In genomic region chr22:39220897-39221850, GRCh38 we compare ENCODE assay signal across 12 cellular contexts. TPM values are rescaled to one million over a fixed set of nuclear protein-coding genes. Genes with fewer than 3 reads are reported as not detected.
DNase-seq lines count a peak whose midpoint lies in the region; ATAC-seq and TF ChIP-seq lines count a peak whose summit lies in the region.
"Had no signal": no experiment of that assay in that cellular context is flagged by ENCODE, and none has a peak within 500 bp of the region (broad histone marks: within the 10 kb centered on the region; RNA-seq: fewer than 3 reads in every experiment).

No MANE protein-coding gene starts in this region.

- DNase-seq in CD14-positive monocyte (ENCODE audit: low spot score) (peak; percentile 44), MM.1S (peak; percentile 37), mucosa of descending colon (peak in 2 of 3 donors; percentile 2 to 6), NCI-H1417 (lab: John Stamatoyannopoulos, UW) (no peak)
- DNase-seq: NCI-H774; stimulated activated CD4-positive, alpha-beta T cell treated with anti-CD3 and anti-CD28 coated beads, Interleukin-4, amount 100 ng/mL, for 4 hours had no signal

- H3K27me3 ChIP-seq in MM.1S (replicated peaks; ENCODE audit: insufficient read depth, low read length) = no peaks in the 10 kb centered on the region
- H3K27me3 ChIP-seq: pancreas had no signal

- H3K9me3 Mint-ChIP-seq in CD14-positive monocyte = peaks cover 0 to 19% (median 4%) of the 10 kb centered on the region in 7 donors

- no peaks in the 10 kb centered on the region for H3K36me3 Mint-ChIP-seq in CD14-positive monocyte

- H3K4me3 ChIP-seq in MM.1S (ENCODE audit: low read length) (no peak overlapping the region), mucosa of descending colon (no peak overlapping the region)
- H3K4me3 ChIP-seq: pancreas had no signal

- no peak overlapping the region for H3K4me2 ChIP-seq in MM.1S (ENCODE audit: low read depth, low read length)

- H3K4me1 ChIP-seq in MM.1S (ENCODE audit: low read length) = peaks cover 6% of the 10 kb centered on the region; the same call in 1 of the 2 replicates
- H3K4me1 ChIP-seq in mucosa of descending colon (ENCODE audit: low read depth) = no peaks in the 10 kb centered on the region
- H3K4me1 ChIP-seq: pancreas had no signal

- peak; percentile 81 for ATAC-seq in esophagus mucosa
- no peak for ATAC-seq in mucosa of descending colon
- no peak for ATAC-seq in HG02678 (IDR thresholded peaks at IDR 0.05; ENCODE audit: unreplicated experiment)
- no peak for ATAC-seq in GM21737 (IDR thresholded peaks at IDR 0.05; ENCODE audit: unreplicated experiment)
- no peak for ATAC-seq in HG02642 (IDR thresholded peaks at IDR 0.05; ENCODE audit: poor library complexity, unreplicated experiment)
- ATAC-seq: left colon had no signal

- H3K27ac ChIP-seq in MM.1S (ENCODE audit: low read length) = no peak overlapping the region
- H3K27ac ChIP-seq: pancreas had no signal

- peak overlapping the region in 1 of 7 donors; percentile 48 for H3K27ac Mint-ChIP-seq in CD14-positive monocyte

- no peak overlapping the region for H2AFZ ChIP-seq in MM.1S (ENCODE audit: low read length)

- H3K9me3 ChIP-seq in MM.1S (replicated peaks; ENCODE audit: insufficient read depth, low read length) (no peaks in the 10 kb centered on the region), mucosa of descending colon (no peaks in the 10 kb centered on the region)
- H3K9me3 ChIP-seq: pancreas had no signal

- H3K79me2 ChIP-seq in MM.1S (ENCODE audit: low read length) = no peaks in the 10 kb centered on the region

- TF ChIP-seq CTCF in CD14-positive monocyte (IDR thresholded peaks at IDR 0.05) (no peak), MM.1S (IDR thresholded peaks at IDR 0.05; ENCODE audit: low read length) (no peak), mucosa of descending colon (IDR thresholded peaks at IDR 0.05) (no peak)

- H3F3A ChIP-seq in MM.1S (ENCODE audit: insufficient read depth, low read length) = no peaks in the 10 kb centered on the region

- no peaks in the 10 kb centered on the region for H3K4me1 Mint-ChIP-seq in CD14-positive monocyte

- H3K9ac ChIP-seq in MM.1S (ENCODE audit: low read length) = no peak overlapping the region

- peaks cover 37 to 63% (median 39%) of the 10 kb centered on the region in 3 donors for H3K27me3 Mint-ChIP-seq in CD14-positive monocyte (ENCODE audit: low read depth in 3 of 3)

- no peaks in the 10 kb centered on the region for H4K20me1 ChIP-seq in MM.1S (ENCODE audit: insufficient read depth, low read length)

- H3K9me2 ChIP-seq in MM.1S (replicated peaks; ENCODE audit: insufficient read depth, low read length) = no peaks in the 10 kb centered on the region

- peak overlapping the region; percentile 4 to 16 for H3K4me3 Mint-ChIP-seq in CD14-positive monocyte

- no peaks in the 10 kb centered on the region for H3K36me3 ChIP-seq in MM.1S (replicated peaks; ENCODE audit: insufficient read depth, low read length)
- no peaks in the 10 kb centered on the region for H3K36me3 ChIP-seq in mucosa of descending colon (ENCODE audit: low read depth)

- intact Hi-C loops in CD14-positive monocyte (cut with micrococcal nuclease) = no loop called here
- intact Hi-C loops in mucosa of descending colon (cut with DNase I, micrococcal nuclease) = no loop called here

RNA-seq across cellular contexts. Expression of gene PDGFB, which starts 23.6 kb away (rescaled TPM):
- not detected for polyA plus RNA-seq in CD14-positive monocyte
- total RNA-seq in esophagus mucosa (0.96 TPM), mucosa of descending colon (10 to 100 TPM in 1 of 3 donors, 1 to 10 TPM in 2; 1.8 to 16.6 (median 5.4) TPM)

Comparison
In these comparisons a context has a peak if more than half of its experiments do, and no peak if none do; other contexts are left out.
1. DNase-seq: peak in CD14-positive monocyte (single experiment), MM.1S (single experiment) and mucosa of descending colon (2 of 3); none in NCI-H1417 (0 of 3).